Comparison of ENCODE assay signal across 21 cellular contexts in the genomic region with DNA sequence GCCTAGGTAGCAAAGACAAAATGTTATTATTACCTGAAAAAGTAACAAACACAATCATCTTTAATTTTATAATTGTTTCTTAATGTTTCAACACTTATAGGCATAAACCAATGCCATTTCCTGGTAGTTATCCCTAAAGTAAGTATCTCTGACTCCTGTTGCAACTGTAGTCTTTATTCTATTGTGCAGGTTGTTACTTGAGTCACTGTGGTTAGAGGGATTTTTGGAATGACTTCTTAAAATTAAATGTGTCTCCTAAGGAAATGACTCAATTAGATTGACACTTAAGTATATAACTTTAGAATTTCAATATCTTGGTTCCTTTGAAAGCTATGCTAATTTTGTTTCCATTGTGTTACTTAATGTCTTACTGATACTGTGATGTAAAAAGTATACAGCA.
DNase-seq lines count a peak whose midpoint lies in the region; ATAC-seq and TF ChIP-seq lines count a peak whose summit lies in the region.
"Had no signal": no experiment of that assay in that cellular context is flagged by ENCODE, and none has a peak within 500 bp of the region (broad histone marks: within the 10 kb centered on the region; RNA-seq: fewer than 3 reads in every experiment).

No MANE protein-coding gene starts in this region.

- DNase-seq in AG10803 (ENCODE audit: low read depth) (peak; percentile 37), HT1080 (ENCODE audit: low read depth) (peak; percentile 79), amniotic epithelial cell (ENCODE audit: low read depth) (peak; percentile 24), fibroblast of peridontal ligament (ENCODE audit: extremely low read depth) (peak; percentile 10), dorsolateral prefrontal cortex (no peak), DMS53 treated with DMSO at 0.1 percent for 48 hours (lab: John Stamatoyannopoulos, UW; ENCODE audit: unreplicated experiment) (no peak), cerebellar nuclear complex (lab: John Stamatoyannopoulos, UW) (no peak)
- DNase-seq: activated CD8-positive, alpha-beta T cell treated with anti-CD3 and anti-CD28 coated beads, Interleukin-2, amount 10 ng/mL, durations not matched to agents 7 days and 5 days; activated naive CD8-positive, alpha-beta T cell treated with anti-CD3 and anti-CD28 coated beads, Interleukin-2, amount 50 U/mL, for 24 hours; activated T-cell treated with anti-CD3 and anti-CD28 coated beads, Interleukin-2, amount 50 U/mL, for 72 hours; glutamatergic neuron; naive thymus-derived CD4-positive, alpha-beta T cell; NCI-H1417 treated with DMSO at 0.1 percent for 48 hours; small intestine; stimulated activated CD4-positive, alpha-beta T cell treated with anti-CD3 and anti-CD28 coated beads, Interleukin-4, amount 100 ng/mL, for 4 hours; stimulated activated CD8-positive, alpha-beta memory T cell treated with anti-CD3 and anti-CD28 coated beads, Interleukin-4, amount 100 ng/mL, for 48 hours had no signal

- ATAC-seq in GM19467 (IDR thresholded peaks at IDR 0.05; ENCODE audit: unreplicated experiment), result no peak
- ATAC-seq: activated CD8-positive, alpha-beta T cell treated with anti-CD3 and anti-CD28 coated beads, Interleukin-2, amount 10 ng/mL, durations not matched to agents 7 days and 5 days; activated naive CD8-positive, alpha-beta T cell treated with anti-CD3 and anti-CD28 coated beads, Interleukin-2, amount 50 U/mL, for 24 hours; activated T-cell treated with anti-CD3 and anti-CD28 coated beads, Interleukin-2, amount 50 U/mL, for 72 hours; GM12878; naive thymus-derived CD4-positive, alpha-beta T cell; WTC11 had no signal

- H3K4me3 ChIP-seq in AG10803 (ENCODE audit: low read length) (no peak overlapping the region), dorsolateral prefrontal cortex (no peak overlapping the region)
- H3K4me3 ChIP-seq: GM12878, lung, suprapubic skin had no signal

- no peak for TF ChIP-seq CTCF in AG10803 (conservative IDR thresholded peaks at IDR 0.05; ENCODE audit: low read length)
- TF ChIP-seq CTCF in dorsolateral prefrontal cortex (IDR thresholded peaks at IDR 0.05 in 54 of 56, conservative IDR thresholded peaks at IDR 0.05 in 2 of 56; ENCODE audit: low read depth in 1 of 56, partially characterized antibody in 56 of 56), result no peak

- intact Hi-C loops in dorsolateral prefrontal cortex (cut with DNase I), result no loop called here

- H3K27ac ChIP-seq in dorsolateral prefrontal cortex, result peak overlapping the region in 4 of 59 donors; percentile 2 to 46 (median 6)
- H3K27ac ChIP-seq: suprapubic skin had no signal

- H3K27me3 ChIP-seq in dorsolateral prefrontal cortex, result no peaks in the 10 kb centered on the region
- H3K27me3 ChIP-seq: suprapubic skin had no signal

Comparison
In these comparisons a context has a peak if more than half of its experiments do, and no peak if none do; other contexts are left out.
1. DNase-seq: peak in AG10803 (single experiment), HT1080 (single experiment), amniotic epithelial cell (single experiment) and fibroblast of peridontal ligament (single experiment); none in dorsolateral prefrontal cortex (0 of 10), DMS53 treated with DMSO at 0.1 percent for 48 hours (single experiment) and cerebellar nuclear complex (0 of 2).